Comparison of ENCODE assay signal across 1 cellular context in the genomic region with DNA sequence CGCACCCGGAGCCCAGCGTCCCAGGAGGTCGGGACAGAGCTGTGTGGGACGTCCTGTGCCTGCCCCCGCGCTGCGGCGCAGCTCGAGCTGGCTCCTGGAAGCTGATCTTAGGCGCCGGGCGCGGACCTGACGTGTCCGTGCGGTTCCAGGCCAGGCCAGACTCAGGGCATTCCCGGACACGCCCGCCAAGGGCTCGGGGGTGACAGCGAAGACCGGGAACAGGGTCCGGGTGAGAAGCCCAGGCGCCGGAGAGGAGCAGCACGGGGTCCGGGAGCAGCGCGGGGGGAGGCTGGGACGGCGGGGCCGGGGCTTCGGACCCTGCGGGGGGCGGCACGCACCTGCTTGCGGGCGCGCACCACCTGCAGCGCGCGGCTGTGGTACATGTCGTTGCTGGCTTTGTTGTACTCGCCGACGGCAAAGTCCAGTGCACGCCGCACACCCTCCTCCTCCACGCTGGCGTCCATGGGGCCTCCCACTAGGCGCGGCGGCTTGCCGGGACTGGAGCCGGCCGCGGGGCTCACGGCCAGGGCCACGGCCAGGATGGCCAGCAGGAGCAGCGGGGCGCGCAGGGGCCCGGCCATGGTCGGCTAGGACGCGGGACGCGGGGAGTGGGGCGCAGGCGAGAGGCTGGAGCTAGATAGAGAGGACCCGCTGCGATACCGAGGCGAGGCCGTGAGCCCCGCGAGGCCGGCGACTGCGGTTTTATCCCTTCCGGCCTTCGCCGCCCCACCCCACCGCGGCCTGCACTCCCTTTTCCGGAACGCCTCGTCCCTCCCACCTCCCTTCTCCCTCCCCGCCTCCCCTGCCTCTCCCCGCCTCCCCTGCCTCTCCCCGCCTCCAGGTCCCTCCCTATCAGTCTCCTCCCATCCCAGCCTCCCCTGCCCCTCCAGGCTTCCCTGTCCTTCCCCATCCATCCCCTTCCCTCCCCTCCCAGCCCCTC.
A peak's percentile ranks its signal among the peaks of the same experiment; 100 is the strongest.
TF ChIP-seq lines count a peak whose summit lies in the region.

A gene with protein sequence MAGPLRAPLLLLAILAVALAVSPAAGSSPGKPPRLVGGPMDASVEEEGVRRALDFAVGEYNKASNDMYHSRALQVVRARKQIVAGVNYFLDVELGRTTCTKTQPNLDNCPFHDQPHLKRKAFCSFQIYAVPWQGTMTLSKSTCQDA (minus strand): TSS at position 674 of the 940 bp plus-strand sequence. CDS start 93 bp downstream, at position 581.

TF ChIP-seq in HEK293, 187 proteins besides CTCF, POLR2A, EP300 and RAD21 (continued from another document and continues in another):
- TF ChIP-seq, protein P1, sequence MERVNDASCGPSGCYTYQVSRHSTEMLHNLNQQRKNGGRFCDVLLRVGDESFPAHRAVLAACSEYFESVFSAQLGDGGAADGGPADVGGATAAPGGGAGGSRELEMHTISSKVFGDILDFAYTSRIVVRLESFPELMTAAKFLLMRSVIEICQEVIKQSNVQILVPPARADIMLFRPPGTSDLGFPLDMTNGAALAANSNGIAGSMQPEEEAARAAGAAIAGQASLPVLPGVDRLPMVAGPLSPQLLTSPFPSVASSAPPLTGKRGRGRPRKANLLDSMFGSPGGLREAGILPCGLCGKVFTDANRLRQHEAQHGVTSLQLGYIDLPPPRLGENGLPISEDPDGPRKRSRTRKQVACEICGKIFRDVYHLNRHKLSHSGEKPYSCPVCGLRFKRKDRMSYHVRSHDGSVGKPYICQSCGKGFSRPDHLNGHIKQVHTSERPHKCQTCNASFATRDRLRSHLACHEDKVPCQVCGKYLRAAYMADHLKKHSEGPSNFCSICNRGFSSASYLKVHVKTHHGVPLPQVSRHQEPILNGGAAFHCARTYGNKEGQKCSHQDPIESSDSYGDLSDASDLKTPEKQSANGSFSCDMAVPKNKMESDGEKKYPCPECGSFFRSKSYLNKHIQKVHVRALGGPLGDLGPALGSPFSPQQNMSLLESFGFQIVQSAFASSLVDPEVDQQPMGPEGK (tag by site-specific recombination; IDR thresholded peaks at IDR 0.05), result peak; percentile 55
- TF ChIP-seq ZNF707 (tag by site-specific recombination; IDR thresholded peaks at IDR 0.05) (no peak), ZNF521 (tag by site-specific recombination; IDR thresholded peaks at IDR 0.05) (no peak), SP3 (tag by site-specific recombination; IDR thresholded peaks at IDR 0.05) (peak; percentile 89), KLF8 (tag by site-specific recombination; IDR thresholded peaks at IDR 0.05) (peak; percentile 23; the same call in 1 of the 2 replicates), GLI4 (tag by site-specific recombination; IDR thresholded peaks at IDR 0.05) (no peak), ZFP69B (tag by site-specific recombination; IDR thresholded peaks at IDR 0.05) (no peak), ZNF76 (tag by site-specific recombination; IDR thresholded peaks at IDR 0.05; ENCODE audit: borderline replicate concordance, low read depth) (peak; percentile 35; the same call in 1 of the 2 replicates), SP7 (tag by site-specific recombination; IDR thresholded peaks at IDR 0.05) (0 out of 2 replicates have a peak, but pooled peaks have one; percentile 18), ZNF155 (tag by site-specific recombination; IDR thresholded peaks at IDR 0.05) (no peak), ZNF2 (tag by site-specific recombination; IDR thresholded peaks at IDR 0.05) (no peak), ZNF664 (tag by site-specific recombination; IDR thresholded peaks at IDR 0.05) (no peak), ZBTB8A (tag by site-specific recombination; IDR thresholded peaks at IDR 0.05) (peak; percentile 36; the same call in 1 of the 2 replicates), SCRT2 (tag by site-specific recombination; IDR thresholded peaks at IDR 0.05) (no peak), WT1 (tag by site-specific recombination; IDR thresholded peaks at IDR 0.05) (peak; percentile 96), ZFP41 (tag by site-specific recombination; IDR thresholded peaks at IDR 0.05; ENCODE audit: borderline replicate concordance) (no peak), ZNF174 (tag by site-specific recombination; IDR thresholded peaks at IDR 0.05) (no peak), ZNF223 (tag by site-specific recombination; IDR thresholded peaks at IDR 0.05) (peak; percentile 75), ZNF626 (tag by site-specific recombination; IDR thresholded peaks at IDR 0.05) (no peak), KLF7 (tag by site-specific recombination; IDR thresholded peaks at IDR 0.05; ENCODE audit: borderline replicate concordance) (peak; percentile 62; the same call in 1 of the 2 replicates), BCL11A (tag by site-specific recombination; IDR thresholded peaks at IDR 0.05; ENCODE audit: low read depth) (no peak), KLF10 (tag by site-specific recombination; IDR thresholded peaks at IDR 0.05) (peak; percentile 39; the same call in 1 of the 2 replicates), ZNF341 (tag by site-specific recombination; IDR thresholded peaks at IDR 0.05; ENCODE audit: low read depth) (peak; percentile 84), ZNF266 (tag by site-specific recombination; IDR thresholded peaks at IDR 0.05; ENCODE audit: low read depth) (no peak), ZNF600 (tag by site-specific recombination; IDR thresholded peaks at IDR 0.05) (peak; percentile 75; the same call in 1 of the 2 replicates), ZNF530 (tag by site-specific recombination; IDR thresholded peaks at IDR 0.05; ENCODE audit: low read depth) (no peak), SALL2 (tag by site-specific recombination; IDR thresholded peaks at IDR 0.05; ENCODE audit: borderline replicate concordance) (no peak), ZBTB1 (tag by site-specific recombination; IDR thresholded peaks at IDR 0.05) (no peak), BCL11B (tag by site-specific recombination; IDR thresholded peaks at IDR 0.05; ENCODE audit: low read depth) (no peak), GLIS1 (tag by site-specific recombination; IDR thresholded peaks at IDR 0.05) (peak; percentile 78), ZNF292 (tag by site-specific recombination; IDR thresholded peaks at IDR 0.05; ENCODE audit: borderline replicate concordance, low read depth) (no peak), ZSCAN30 (tag by site-specific recombination; IDR thresholded peaks at IDR 0.05) (peak; percentile 57; the same call in 1 of the 2 replicates), ZNF10 (tag by site-specific recombination; IDR thresholded peaks at IDR 0.05) (no peak), ZNF37A (tag by site-specific recombination; IDR thresholded peaks at IDR 0.05) (0 out of 2 replicates have a peak, but pooled peaks have one; percentile 23), ZNF302 (tag by site-specific recombination; IDR thresholded peaks at IDR 0.05; ENCODE audit: low read depth) (no peak), ZNF654 (tag by site-specific recombination; IDR thresholded peaks at IDR 0.05; ENCODE audit: low read depth) (no peak), ZNF585B (tag by site-specific recombination; IDR thresholded peaks at IDR 0.05) (0 out of 2 replicates have a peak, but pooled peaks have one; percentile 6), ZNF561 (tag by site-specific recombination; IDR thresholded peaks at IDR 0.05; ENCODE audit: borderline replicate concordance) (0 out of 2 replicates have a peak, but pooled peaks have one; percentile 52), ZNF629 (tag by site-specific recombination; IDR thresholded peaks at IDR 0.05) (no peak), ZNF621 (tag by site-specific recombination; IDR thresholded peaks at IDR 0.05) (no peak), ZNF501 (tag by site-specific recombination; IDR thresholded peaks at IDR 0.05) (no peak)
- TF ChIP-seq, protein P2, sequence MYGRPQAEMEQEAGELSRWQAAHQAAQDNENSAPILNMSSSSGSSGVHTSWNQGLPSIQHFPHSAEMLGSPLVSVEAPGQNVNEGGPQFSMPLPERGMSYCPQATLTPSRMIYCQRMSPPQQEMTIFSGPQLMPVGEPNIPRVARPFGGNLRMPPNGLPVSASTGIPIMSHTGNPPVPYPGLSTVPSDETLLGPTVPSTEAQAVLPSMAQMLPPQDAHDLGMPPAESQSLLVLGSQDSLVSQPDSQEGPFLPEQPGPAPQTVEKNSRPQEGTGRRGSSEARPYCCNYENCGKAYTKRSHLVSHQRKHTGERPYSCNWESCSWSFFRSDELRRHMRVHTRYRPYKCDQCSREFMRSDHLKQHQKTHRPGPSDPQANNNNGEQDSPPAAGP (tag by site-specific recombination; IDR thresholded peaks at IDR 0.05), result peak; percentile 35; the same call in 1 of the 2 replicates
- TF ChIP-seq, protein P3, sequence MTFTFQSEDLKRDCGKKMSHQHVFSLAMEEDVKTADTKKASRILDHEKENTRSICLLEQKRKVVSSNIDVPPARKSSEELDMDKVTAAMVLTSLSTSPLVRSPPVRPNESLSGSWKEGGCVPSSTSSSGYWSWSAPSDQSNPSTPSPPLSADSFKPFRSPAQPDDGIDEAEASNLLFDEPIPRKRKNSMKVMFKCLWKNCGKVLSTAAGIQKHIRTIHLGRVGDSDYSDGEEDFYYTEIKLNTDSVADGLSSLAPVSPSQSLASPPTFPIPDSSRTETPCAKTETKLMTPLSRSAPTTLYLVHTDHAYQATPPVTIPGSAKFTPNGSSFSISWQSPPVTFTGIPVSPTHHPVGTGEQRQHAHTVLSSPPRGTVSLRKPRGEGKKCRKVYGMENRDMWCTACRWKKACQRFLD (tag by site-specific recombination; IDR thresholded peaks at IDR 0.05), result no peak
- TF ChIP-seq, protein P4, sequence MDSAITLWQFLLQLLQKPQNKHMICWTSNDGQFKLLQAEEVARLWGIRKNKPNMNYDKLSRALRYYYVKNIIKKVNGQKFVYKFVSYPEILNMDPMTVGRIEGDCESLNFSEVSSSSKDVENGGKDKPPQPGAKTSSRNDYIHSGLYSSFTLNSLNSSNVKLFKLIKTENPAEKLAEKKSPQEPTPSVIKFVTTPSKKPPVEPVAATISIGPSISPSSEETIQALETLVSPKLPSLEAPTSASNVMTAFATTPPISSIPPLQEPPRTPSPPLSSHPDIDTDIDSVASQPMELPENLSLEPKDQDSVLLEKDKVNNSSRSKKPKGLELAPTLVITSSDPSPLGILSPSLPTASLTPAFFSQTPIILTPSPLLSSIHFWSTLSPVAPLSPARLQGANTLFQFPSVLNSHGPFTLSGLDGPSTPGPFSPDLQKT (IDR thresholded peaks at IDR 0.05; ENCODE audit: borderline replicate concordance, low read depth, low read length), result no peak
- TF ChIP-seq, protein P5, sequence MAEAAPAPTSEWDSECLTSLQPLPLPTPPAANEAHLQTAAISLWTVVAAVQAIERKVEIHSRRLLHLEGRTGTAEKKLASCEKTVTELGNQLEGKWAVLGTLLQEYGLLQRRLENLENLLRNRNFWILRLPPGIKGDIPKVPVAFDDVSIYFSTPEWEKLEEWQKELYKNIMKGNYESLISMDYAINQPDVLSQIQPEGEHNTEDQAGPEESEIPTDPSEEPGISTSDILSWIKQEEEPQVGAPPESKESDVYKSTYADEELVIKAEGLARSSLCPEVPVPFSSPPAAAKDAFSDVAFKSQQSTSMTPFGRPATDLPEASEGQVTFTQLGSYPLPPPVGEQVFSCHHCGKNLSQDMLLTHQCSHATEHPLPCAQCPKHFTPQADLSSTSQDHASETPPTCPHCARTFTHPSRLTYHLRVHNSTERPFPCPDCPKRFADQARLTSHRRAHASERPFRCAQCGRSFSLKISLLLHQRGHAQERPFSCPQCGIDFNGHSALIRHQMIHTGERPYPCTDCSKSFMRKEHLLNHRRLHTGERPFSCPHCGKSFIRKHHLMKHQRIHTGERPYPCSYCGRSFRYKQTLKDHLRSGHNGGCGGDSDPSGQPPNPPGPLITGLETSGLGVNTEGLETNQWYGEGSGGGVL (tag by site-specific recombination; IDR thresholded peaks at IDR 0.05), result peak; percentile 90
- TF ChIP-seq, protein P6, sequence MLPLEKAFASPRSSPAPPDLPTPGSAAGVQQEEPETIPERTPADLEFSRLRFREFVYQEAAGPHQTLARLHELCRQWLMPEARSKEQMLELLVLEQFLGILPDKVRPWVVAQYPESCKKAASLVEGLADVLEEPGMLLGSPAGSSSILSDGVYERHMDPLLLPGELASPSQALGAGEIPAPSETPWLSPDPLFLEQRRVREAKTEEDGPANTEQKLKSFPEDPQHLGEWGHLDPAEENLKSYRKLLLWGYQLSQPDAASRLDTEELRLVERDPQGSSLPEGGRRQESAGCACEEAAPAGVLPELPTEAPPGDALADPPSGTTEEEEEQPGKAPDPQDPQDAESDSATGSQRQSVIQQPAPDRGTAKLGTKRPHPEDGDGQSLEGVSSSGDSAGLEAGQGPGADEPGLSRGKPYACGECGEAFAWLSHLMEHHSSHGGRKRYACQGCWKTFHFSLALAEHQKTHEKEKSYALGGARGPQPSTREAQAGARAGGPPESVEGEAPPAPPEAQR (tag by site-specific recombination; IDR thresholded peaks at IDR 0.05), result no peak
- TF ChIP-seq, protein P7, sequence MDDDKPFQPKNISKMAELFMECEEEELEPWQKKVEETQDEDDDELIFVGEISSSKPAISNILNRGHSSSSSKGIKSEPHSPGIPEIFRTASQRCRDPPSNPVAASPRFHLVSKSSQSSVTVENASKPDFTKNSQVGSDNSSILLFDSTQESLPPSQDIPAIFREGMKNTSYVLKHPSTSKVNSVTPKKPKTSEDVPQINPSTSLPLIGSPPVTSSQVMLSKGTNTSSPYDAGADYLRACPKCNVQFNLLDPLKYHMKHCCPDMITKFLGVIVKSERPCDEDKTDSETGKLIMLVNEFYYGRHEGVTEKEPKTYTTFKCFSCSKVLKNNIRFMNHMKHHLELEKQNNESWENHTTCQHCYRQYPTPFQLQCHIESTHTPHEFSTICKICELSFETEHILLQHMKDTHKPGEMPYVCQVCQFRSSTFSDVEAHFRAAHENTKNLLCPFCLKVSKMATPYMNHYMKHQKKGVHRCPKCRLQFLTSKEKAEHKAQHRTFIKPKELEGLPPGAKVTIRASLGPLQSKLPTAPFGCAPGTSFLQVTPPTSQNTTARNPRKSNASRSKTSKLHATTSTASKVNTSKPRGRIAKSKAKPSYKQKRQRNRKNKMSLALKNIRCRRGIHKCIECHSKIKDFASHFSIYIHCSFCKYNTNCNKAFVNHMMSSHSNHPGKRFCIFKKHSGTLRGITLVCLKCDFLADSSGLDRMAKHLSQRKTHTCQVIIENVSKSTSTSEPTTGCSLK (tag by site-specific recombination; IDR thresholded peaks at IDR 0.05), result no peak
- TF ChIP-seq, protein P8, sequence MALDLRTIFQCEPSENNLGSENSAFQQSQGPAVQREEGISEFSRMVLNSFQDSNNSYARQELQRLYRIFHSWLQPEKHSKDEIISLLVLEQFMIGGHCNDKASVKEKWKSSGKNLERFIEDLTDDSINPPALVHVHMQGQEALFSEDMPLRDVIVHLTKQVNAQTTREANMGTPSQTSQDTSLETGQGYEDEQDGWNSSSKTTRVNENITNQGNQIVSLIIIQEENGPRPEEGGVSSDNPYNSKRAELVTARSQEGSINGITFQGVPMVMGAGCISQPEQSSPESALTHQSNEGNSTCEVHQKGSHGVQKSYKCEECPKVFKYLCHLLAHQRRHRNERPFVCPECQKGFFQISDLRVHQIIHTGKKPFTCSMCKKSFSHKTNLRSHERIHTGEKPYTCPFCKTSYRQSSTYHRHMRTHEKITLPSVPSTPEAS (tag by site-specific recombination; IDR thresholded peaks at IDR 0.05), result no peak
- TF ChIP-seq, protein P9, sequence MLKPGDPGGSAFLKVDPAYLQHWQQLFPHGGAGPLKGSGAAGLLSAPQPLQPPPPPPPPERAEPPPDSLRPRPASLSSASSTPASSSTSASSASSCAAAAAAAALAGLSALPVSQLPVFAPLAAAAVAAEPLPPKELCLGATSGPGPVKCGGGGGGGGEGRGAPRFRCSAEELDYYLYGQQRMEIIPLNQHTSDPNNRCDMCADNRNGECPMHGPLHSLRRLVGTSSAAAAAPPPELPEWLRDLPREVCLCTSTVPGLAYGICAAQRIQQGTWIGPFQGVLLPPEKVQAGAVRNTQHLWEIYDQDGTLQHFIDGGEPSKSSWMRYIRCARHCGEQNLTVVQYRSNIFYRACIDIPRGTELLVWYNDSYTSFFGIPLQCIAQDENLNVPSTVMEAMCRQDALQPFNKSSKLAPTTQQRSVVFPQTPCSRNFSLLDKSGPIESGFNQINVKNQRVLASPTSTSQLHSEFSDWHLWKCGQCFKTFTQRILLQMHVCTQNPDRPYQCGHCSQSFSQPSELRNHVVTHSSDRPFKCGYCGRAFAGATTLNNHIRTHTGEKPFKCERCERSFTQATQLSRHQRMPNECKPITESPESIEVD (tag by site-specific recombination; IDR thresholded peaks at IDR 0.05), result no peak
